Comparison of ENCODE assay signal across 17 cellular contexts in genomic region chr5:60701317-60701988, GRCh38. TPM values are rescaled to one million over a fixed set of nuclear protein-coding genes. Genes with fewer than 3 reads are reported as not detected.
A peak's percentile ranks its signal among the peaks of the same experiment; 100 is the strongest.
DNase-seq lines count a peak whose midpoint lies in the region; ATAC-seq, FAIRE-seq and TF ChIP-seq lines count a peak whose summit lies in the region.
"Had no signal": no experiment of that assay in that cellular context is flagged by ENCODE, and none has a peak within 500 bp of the region (broad histone marks: within the 10 kb centered on the region; RNA-seq: fewer than 3 reads in every experiment).

No MANE protein-coding gene starts in this region.

- H2AFZ ChIP-seq in HepG2 (ENCODE audit: low read length) = no peak overlapping the region

- peaks cover 28% of the 10 kb centered on the region for H3K79me2 ChIP-seq in HepG2 (ENCODE audit: insufficient read depth, low read length)

- peaks cover 42% of the 10 kb centered on the region for H3K4me1 ChIP-seq in HepG2 (ENCODE audit: insufficient read depth, low read length)
- peaks cover 0 to 3% (median 0%) of the 10 kb centered on the region in 4 donors for H3K4me1 ChIP-seq in right lobe of liver
- H3K4me1 ChIP-seq in Panc1 (ENCODE audit: control insufficient read depth, insufficient read depth, low read length) = peaks cover 23% of the 10 kb centered on the region
- H3K4me1 ChIP-seq in thyroid gland = peaks cover 11 to 15% of the 10 kb centered on the region in 2 donors

- WGBS in HepG2 (ENCODE audit: low lambda C conversion rate) = 88% methylated on average over 8 of the region's 8 CpGs
- WGBS in right lobe of liver (ENCODE audit: insufficient coverage, low coverage, low lambda C conversion rate, missing lambda C conversion rate) = 58% methylated on average over 8 of the region's 8 CpGs
- 36 to 50% methylated on average over 8 of the region's 8 CpGs for WGBS in thyroid gland, 2 donors

- no peak for TF ChIP-seq RAD21 in HepG2 (CRISPR knock-in tag; IDR thresholded peaks at IDR 0.05)

- POLR2A ChIA-PET in HepG2 (lab: Yijun Ruan, JAX) (no interaction called here), Panc1 (lab: Charles Lee) (interaction anchor here (0.6 kb wide), 1 partner anchor 11 kb away, joined by 16 read pairs; no protein-coding TSS in a partner anchor)

- H3K9me3 ChIP-seq in HepG2 (ENCODE audit: low read length) (no peaks in the 10 kb centered on the region), right lobe of liver (no peaks in the 10 kb centered on the region), Panc1 (ENCODE audit: control insufficient read depth, insufficient read depth, low read depth, low read length) (no peaks in the 10 kb centered on the region), thyroid gland (no peaks in the 10 kb centered on the region)
- H3K9me3 ChIP-seq: right atrium auricular region, upper lobe of left lung had no signal

- TF ChIP-seq POLR2A in HepG2 (IDR thresholded peaks at IDR 0.05; ENCODE audit: insufficient read depth in 1 of 2, low read depth in 2 of 2, low read length in 2 of 2) (no peak), right lobe of liver (IDR thresholded peaks at IDR 0.05) (no peak), thyroid gland (IDR thresholded peaks at IDR 0.05) (no peak)

- peak overlapping the region; percentile 95; the same call in 1 of the 2 replicates for H3K4me2 ChIP-seq in HepG2 (ENCODE audit: low read depth, low read length)

- no peak overlapping the region for H3K9ac ChIP-seq in HepG2 (ENCODE audit: insufficient read depth, low read depth, low read length)

- BruUV-seq in HepG2 (replicated peaks; lab: Mats Ljungman, UMichigan) = no TSS peak
- BruUV-seq in Panc1 (replicated peaks; lab: Mats Ljungman, UMichigan) = no TSS peak

- H3K36me3 ChIP-seq in HepG2 (replicated peaks in 1 of 2; ENCODE audit: control insufficient read depth in 1 of 2, insufficient read depth in 2 of 2, low read length in 2 of 2) (no peaks in the 10 kb centered on the region), right lobe of liver (no peaks in the 10 kb centered on the region), Panc1 (ENCODE audit: control insufficient read depth, insufficient read depth, low read length) (peaks cover 2% of the 10 kb centered on the region; the same call in 1 of the 2 replicates), thyroid gland (no peaks in the 10 kb centered on the region)
- H3K36me3 ChIP-seq: right atrium auricular region, upper lobe of left lung had no signal

- FAIRE-seq in HepG2 (lab: Jason Lieb, UNC) = no peak

- H3K27me3 ChIP-seq in HepG2 (ENCODE audit: control insufficient read depth in 1 of 2, insufficient read depth in 2 of 2, low read length in 2 of 2) (no peaks in the 10 kb centered on the region; a peak in 1 of 5 replicates), right lobe of liver (no peaks in the 10 kb centered on the region), Panc1 (ENCODE audit: control insufficient read depth, insufficient read depth, low read length) (no peaks in the 10 kb centered on the region), thyroid gland (no peaks in the 10 kb centered on the region)
- H3K27me3 ChIP-seq: right atrium auricular region, upper lobe of left lung had no signal

- no peaks in the 10 kb centered on the region for H4K20me1 ChIP-seq in HepG2 (ENCODE audit: insufficient read depth, low read length)

- ATAC-seq in HepG2 = no peak
- ATAC-seq in right lobe of liver = no peak
- no peak for ATAC-seq in Panc1
- no peak for ATAC-seq in GM21390 (IDR thresholded peaks at IDR 0.05; ENCODE audit: unreplicated experiment)
- ATAC-seq: activated CD4-positive, CD25-positive, alpha-beta regulatory T cell treated with anti-CD3 and anti-CD28 coated beads, Interleukin-2, amount 50 U/mL, for 24 hours had no signal

- in situ Hi-C loops in HepG2 (cut with HindIII; ENCODE audit: extremely low pct_ligation_motif_present, low pct_unique_long_range_greater_than_20kb) (no loop called here), Panc1 (cut with HindIII; ENCODE audit: low pct_unique_long_range_greater_than_20kb, low sequenced_read_pairs) (no loop called here)

- TF ChIP-seq EP300 in HepG2 (IDR thresholded peaks at IDR 0.05; ENCODE audit: low read depth in 2 of 2, low read length in 2 of 2) (no peak), HepG2 (CRISPR knock-in tag; IDR thresholded peaks at IDR 0.05; ENCODE audit: borderline replicate concordance) (no peak)

- H3K4me3 ChIP-seq in HepG2 (replicated peaks in 1 of 3; ENCODE audit: insufficient read depth in 1 of 3, low read depth in 2 of 3, low read length in 3 of 3) = no peak overlapping the region; a peak in 1 of 6 replicates
- H3K4me3 ChIP-seq in right lobe of liver = no peak overlapping the region
- H3K4me3 ChIP-seq in Panc1 (ENCODE audit: low read depth in 2 of 2, low read length in 2 of 2) = no peak overlapping the region; a peak in 1 of 4 replicates
- no peak overlapping the region for H3K4me3 ChIP-seq in thyroid gland (replicated peaks in 1 of 3)

- H3K27ac ChIP-seq in HepG2 (ENCODE audit: extremely low read length, insufficient read depth, low read length) = no peak overlapping the region
- no peak overlapping the region for H3K27ac ChIP-seq in right lobe of liver
- H3K27ac ChIP-seq in Panc1 (ENCODE audit: low read length) = peak overlapping the region; percentile 94; the same call in 1 of the 2 replicates
- no peak overlapping the region for H3K27ac ChIP-seq in thyroid gland
- H3K27ac ChIP-seq: upper lobe of left lung had no signal

- no peak for DNase-seq in HepG2 (ENCODE audit: low spot score)
- no peak for DNase-seq in right lobe of liver
- no peak for DNase-seq in Panc1 (ENCODE audit: low read depth, low spot score)
- DNase-seq in islet precursor cell = peak; percentile 87
- DNase-seq in thyroid gland = peak; percentile 58 to 65
- DNase-seq in epidermal melanocyte (ENCODE audit: insufficient read length, low spot score) = no peak
- DNase-seq in NCI-H187 treated with DMSO at 0.1 percent for 48 hours (lab: John Stamatoyannopoulos, UW) = no peak
- DNase-seq: AML-193, caudate nucleus, foreskin melanocyte, H9, NCI-H226, Right ventricle myocardium superior, upper lobe of left lung had no signal

- no peak for TF ChIP-seq CTCF in HepG2 (CRISPR knock-in tag; IDR thresholded peaks at IDR 0.05)
- TF ChIP-seq CTCF in right lobe of liver (IDR thresholded peaks at IDR 0.05) = no peak
- no peak for TF ChIP-seq CTCF in Panc1 (IDR thresholded peaks at IDR 0.05)
- TF ChIP-seq CTCF in thyroid gland (IDR thresholded peaks at IDR 0.05) = no peak

- CTCF ChIA-PET in HepG2 (lab: Yijun Ruan, JAX; ENCODE audit: low intra/inter-chr PET ratio, low total read pairs) = no interaction called here
- CTCF ChIA-PET in Panc1 (lab: Charles Lee) = no interaction called here

- intact Hi-C loops in HepG2 (cut with micrococcal nuclease; ENCODE audit: unreplicated experiment) = loop anchor here (5.0 kb wide), 1 partner anchor 181 kb away; no protein-coding TSS in a partner anchor
- intact Hi-C loops in right lobe of liver (cut with DNase I) = no loop called here
- intact Hi-C loops in Panc1 (cut with micrococcal nuclease; ENCODE audit: unreplicated experiment) = no loop called here
- intact Hi-C loops in thyroid gland (cut with DNase I) = no loop called here

TF ChIP-seq in HepG2, 621 proteins besides CTCF, POLR2A, EP300 and RAD21 (continues in another document):
- TF ChIP-seq ZNF639 (CRISPR knock-in tag; conservative IDR thresholded peaks at IDR 0.05) (no peak), PRPF4 (IDR thresholded peaks at IDR 0.05; ENCODE audit: low read depth, low read length, poor library complexity, severe bottlenecking) (no peak)
- TF ChIP-seq, protein P1, sequence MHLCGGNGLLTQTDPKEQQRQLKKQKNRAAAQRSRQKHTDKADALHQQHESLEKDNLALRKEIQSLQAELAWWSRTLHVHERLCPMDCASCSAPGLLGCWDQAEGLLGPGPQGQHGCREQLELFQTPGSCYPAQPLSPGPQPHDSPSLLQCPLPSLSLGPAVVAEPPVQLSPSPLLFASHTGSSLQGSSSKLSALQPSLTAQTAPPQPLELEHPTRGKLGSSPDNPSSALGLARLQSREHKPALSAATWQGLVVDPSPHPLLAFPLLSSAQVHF (CRISPR knock-in tag; IDR thresholded peaks at IDR 0.05) = no peak

RNA-seq across cellular contexts. Expression of gene DEPDC1B, which starts 1.5 kb away (rescaled TPM):
- total RNA-seq in HepG2 (2016; rRNA removed; fragmentation: Illumina TruSeq; extraction: Trizol) = 51.3 and 78.3 TPM in 2 replicates
- total RNA-seq in HepG2 (2016; cell fraction: cytosol; rRNA removed; fragmentation: Illumina TruSeq; extraction: Trizol; ENCODE audit: low read depth) = 20.3 and 23.4 TPM in 2 replicates
- total RNA-seq in HepG2 (2016; cell fraction: insoluble cytoplasmic fraction; rRNA removed; fragmentation: Illumina TruSeq; extraction: Trizol) = 50.7 and 80.3 TPM in 2 replicates
- total RNA-seq in HepG2 (2016; cell fraction: membrane; rRNA removed; fragmentation: Illumina TruSeq; extraction: Trizol) = 37.8 and 40.8 TPM in 2 replicates
- 49.8 and 56.2 TPM in 2 replicates for total RNA-seq in HepG2 (2016; cell fraction: nucleus; rRNA removed; fragmentation: Illumina TruSeq; extraction: Trizol)
- 17.4 and 29.5 TPM in 2 replicates for polyA plus RNA-seq in HepG2 (2011; rRNA removed)
- 12.4 and 12.8 TPM in 2 replicates for polyA plus RNA-seq in HepG2 (2011; cell fraction: cytosol; rRNA removed)
- polyA plus RNA-seq in HepG2 (2011; cell fraction: nucleus; rRNA removed) = 12.1 and 13.2 TPM in 2 replicates
- polyA plus RNA-seq in HepG2 (2012) = 15.8 and 32.2 TPM in 2 replicates
- 7.2 and 7.9 TPM in 2 replicates for polyA plus RNA-seq in HepG2 (2016; cell fraction: cytosol; fragmentation: Illumina TruSeq; extraction: Trizol; ENCODE audit: low read depth)
- 77.7 and 85.4 TPM in 2 replicates for polyA plus RNA-seq in HepG2 (2016; cell fraction: insoluble cytoplasmic fraction; fragmentation: Illumina TruSeq; extraction: Trizol; ENCODE audit: low read depth)
- 24.4 and 26.0 TPM in 2 replicates for polyA plus RNA-seq in HepG2 (2016; cell fraction: membrane; fragmentation: Illumina TruSeq; extraction: Trizol; ENCODE audit: low read depth)
- polyA plus RNA-seq in HepG2 (2016; cell fraction: nucleus; fragmentation: Illumina TruSeq; extraction: Trizol; ENCODE audit: insufficient read depth, low read depth) = 50.0 and 51.3 TPM in 2 replicates
- 26.5 and 33.0 TPM in 2 replicates for polyA minus RNA-seq in HepG2 (2011; rRNA and poly(A)+ RNA removed; ENCODE audit: low replicate concordance)
- polyA minus RNA-seq in HepG2 (2011; cell fraction: cytosol; rRNA and poly(A)+ RNA removed) = 17.7 and 22.7 TPM in 2 replicates
- polyA minus RNA-seq in HepG2 (2011; cell fraction: nucleus; rRNA and poly(A)+ RNA removed) = 68.6 and 83.3 TPM in 2 replicates
- total RNA-seq in right lobe of liver = under 1 TPM in 5 of 6 experiments, not detected in 1; 0.15 to 0.98 (median 0.47) TPM
- total RNA-seq in Panc1 (2021; ENCODE audit: unreplicated experiment) = 22.2 TPM
- 6.5 TPM for polyA plus RNA-seq in Panc1 (2012; ENCODE audit: insufficient read length)
- 1 to 10 TPM in 3 of 4 donors, under 1 TPM in 1; 0.49 to 1.9 (median 1.3) TPM for total RNA-seq in thyroid gland

Comparison
In these comparisons a context has a peak if more than half of its experiments do, and no peak if none do; other contexts are left out.
1. DNase-seq: peak in islet precursor cell (single experiment) and thyroid gland (2 of 2); none in HepG2 (single experiment), right lobe of liver (0 of 3), Panc1 (single experiment), epidermal melanocyte (single experiment) and NCI-H187 treated with DMSO at 0.1 percent for 48 hours (single experiment).